8 cellular contexts compared by ENCODE assay signal in the genomic region with DNA sequence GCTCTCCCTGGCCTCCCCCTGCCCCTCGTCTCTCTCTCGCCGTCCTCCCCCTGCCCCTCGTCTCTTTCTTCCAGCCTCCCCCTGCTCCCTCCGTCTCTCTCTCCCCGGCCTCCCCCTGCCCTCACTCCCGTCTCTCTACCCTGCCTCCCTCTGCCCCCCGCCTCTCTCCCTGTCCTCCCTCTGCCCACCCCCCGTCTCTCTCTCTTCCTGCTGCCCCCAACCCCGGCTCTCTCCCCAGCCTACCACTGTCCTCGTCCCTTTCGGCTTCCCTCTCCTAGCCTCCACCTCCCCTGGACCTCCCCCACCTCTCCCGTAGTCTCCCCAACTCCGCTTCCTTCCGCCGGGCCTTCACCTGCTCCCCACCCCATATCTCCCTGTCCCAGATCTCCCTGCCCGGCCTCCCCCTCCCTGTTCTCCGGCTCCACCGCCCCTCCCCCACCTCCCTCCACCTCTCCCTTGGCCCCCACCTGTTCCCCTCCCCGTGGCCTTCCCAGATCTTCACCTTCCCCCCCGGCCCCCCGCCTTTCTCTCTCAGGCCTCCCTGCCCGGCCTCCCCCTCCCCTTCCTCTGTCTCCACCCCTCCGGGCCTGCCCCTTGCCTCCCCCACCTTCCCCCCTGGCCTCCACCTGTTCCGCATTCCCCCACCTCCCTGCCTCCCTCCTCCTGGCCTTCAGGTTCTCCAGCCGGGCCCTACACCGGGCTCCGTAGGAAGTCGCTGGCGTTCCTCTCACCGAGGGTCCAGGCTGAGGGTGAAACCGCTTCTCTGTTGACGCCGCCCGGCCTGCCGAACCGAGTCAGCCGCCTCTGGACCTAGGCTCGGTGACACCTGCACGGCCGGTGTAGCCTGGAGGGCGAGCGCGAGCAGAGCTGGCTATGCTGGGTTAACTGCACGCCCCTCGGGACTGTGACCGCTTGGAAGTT. TPM values are rescaled to one million over a fixed set of nuclear protein-coding genes. Genes with fewer than 3 reads are reported as not detected.
DNase-seq lines count a peak whose midpoint lies in the region; ATAC-seq and TF ChIP-seq lines count a peak whose summit lies in the region.

No MANE protein-coding gene starts in this region.

- no peak for TF ChIP-seq CTCF in activated B cell treated with CpG ODN at 0.5 μM for 24 hours (IDR thresholded peaks at IDR 0.05)
- no peak for TF ChIP-seq CTCF in spleen (IDR thresholded peaks at IDR 0.05 in 8 of 11, conservative IDR thresholded peaks at IDR 0.05 in 3 of 11)
- TF ChIP-seq CTCF in foreskin keratinocyte (conservative IDR thresholded peaks at IDR 0.05): no peak

- no peaks in the 10 kb centered on the region for H3K9me3 ChIP-seq in right cardiac atrium (ENCODE audit: control insufficient read depth, low read length)
- H3K9me3 ChIP-seq in spleen: no peaks in the 10 kb centered on the region

- DNase-seq in activated naive CD4-positive, alpha-beta T cell treated with anti-CD3 and anti-CD28 coated beads for 36 hours: peak; percentile 28
- DNase-seq in activated naive CD4-positive, alpha-beta T cell (lab: John Stamatoyannopoulos, UW): no peak
- no peak for DNase-seq in activated B cell treated with CpG ODN at 0.5 μM for 24 hours
- peak in 2 of 3 donors; percentile 70 to 72 for DNase-seq in right cardiac atrium
- DNase-seq in spleen: peak; percentile 87
- no peak for DNase-seq in stimulated activated CD4-positive, alpha-beta T cell treated with anti-CD3 and anti-CD28 coated beads, Interleukin-2, amount 100 ng/mL, for 24 hours
- DNase-seq in foreskin keratinocyte: no peak

- peaks cover 16% of the 10 kb centered on the region for H3K36me3 Mint-ChIP-seq in activated naive CD4-positive, alpha-beta T cell treated with anti-CD3 and anti-CD28 coated beads for 36 hours (ENCODE audit: low read depth)
- H3K36me3 Mint-ChIP-seq in activated B cell treated with CpG ODN at 0.5 μM for 24 hours (ENCODE audit: low read depth): peaks cover 25% of the 10 kb centered on the region

- H3K36me3 ChIP-seq in spleen: peaks cover 0 to 37% (median 4%) of the 10 kb centered on the region in 6 donors

- H3K27me3 ChIP-seq in right cardiac atrium (ENCODE audit: control insufficient read depth, insufficient read depth): no peaks in the 10 kb centered on the region
- H3K27me3 ChIP-seq in spleen (replicated peaks in 1 of 7): no peaks in the 10 kb centered on the region
- H3K27me3 ChIP-seq in foreskin keratinocyte: no peaks in the 10 kb centered on the region

- H3K4me1 ChIP-seq in right cardiac atrium (ENCODE audit: control insufficient read depth, insufficient read depth, low read length) (peaks cover 2% of the 10 kb centered on the region), spleen (peaks cover 25 to 86% (median 69%) of the 10 kb centered on the region in 6 donors), foreskin keratinocyte (no peaks in the 10 kb centered on the region)

- no peaks in the 10 kb centered on the region for H3K9me3 Mint-ChIP-seq in activated naive CD4-positive, alpha-beta T cell treated with anti-CD3 and anti-CD28 coated beads for 36 hours
- H3K9me3 Mint-ChIP-seq in activated B cell treated with CpG ODN at 0.5 μM for 24 hours: no peaks in the 10 kb centered on the region

- POLR2A ChIA-PET in activated B cell treated with CpG ODN at 0.5 μM for 24 hours (lab: Charles Lee): interaction anchor here (2.2 kb wide), 1 partner anchor 98 kb away, joined by 6 read pairs; the partner anchor contains the start of gene COX19

- H3K27ac Mint-ChIP-seq in activated naive CD4-positive, alpha-beta T cell treated with anti-CD3 and anti-CD28 coated beads for 36 hours: peak overlapping the region; percentile 6
- peak overlapping the region; percentile 87 for H3K27ac Mint-ChIP-seq in activated B cell treated with CpG ODN at 0.5 μM for 24 hours

- H3K27ac ChIP-seq in right cardiac atrium (ENCODE audit: low read length) (peak overlapping the region; percentile 81), spleen (peak overlapping the region in 6 of 8 donors; percentile 74 to 93 (median 90)), foreskin keratinocyte (no peak overlapping the region)

- peaks cover 40% of the 10 kb centered on the region for H3K4me1 Mint-ChIP-seq in activated naive CD4-positive, alpha-beta T cell treated with anti-CD3 and anti-CD28 coated beads for 36 hours (ENCODE audit: low read depth)
- peaks cover 35% of the 10 kb centered on the region for H3K4me1 Mint-ChIP-seq in activated B cell treated with CpG ODN at 0.5 μM for 24 hours

- 23% methylated on average over 47 of the region's 47 CpGs for WGBS in right cardiac atrium
- WGBS in spleen, 5 donors: 9 to 25% (median 16%) methylated on average over 43 to 47 of the region's 47 CpGs

- CTCF ChIA-PET in activated naive CD4-positive, alpha-beta T cell treated with anti-CD3 and anti-CD28 coated beads for 36 hours (lab: Charles Lee): no interaction called here
- CTCF ChIA-PET in activated B cell treated with CpG ODN at 0.5 μM for 24 hours (lab: Charles Lee): no interaction called here

- intact Hi-C loops in activated naive CD4-positive, alpha-beta T cell treated with anti-CD3 and anti-CD28 coated beads for 36 hours (cut with micrococcal nuclease): loop anchor here (2.0 to 5.0 kb wide), 2 partner anchors 285 to 515 kb away; partner anchors contain the start of gene ZFAND2A
- intact Hi-C loops in activated B cell treated with CpG ODN at 0.5 μM for 24 hours (cut with micrococcal nuclease): loop anchor here (2.0 to 10.0 kb wide), 5 partner anchors 33 to 353 kb away; partner anchors contain the start of genes ADAP1, DNAAF5 and PRKAR1B
- intact Hi-C loops in right cardiac atrium (cut with DNase I): loop anchor here in 3 of 4 donors (5.0 to 10.0 kb wide), 4 partner anchors 53 to 553 kb away; no protein-coding TSS in a partner anchor
- intact Hi-C loops in spleen (cut with DNase I; ENCODE audit: low total_unique reads): no loop called here

- TF ChIP-seq POLR2A in spleen (IDR thresholded peaks at IDR 0.05): no peak

- H3K4me3 Mint-ChIP-seq in activated naive CD4-positive, alpha-beta T cell treated with anti-CD3 and anti-CD28 coated beads for 36 hours: peak overlapping the region; percentile 96
- H3K4me3 Mint-ChIP-seq in activated B cell treated with CpG ODN at 0.5 μM for 24 hours: peak overlapping the region; percentile 91

- H3K27me3 Mint-ChIP-seq in activated naive CD4-positive, alpha-beta T cell treated with anti-CD3 and anti-CD28 coated beads for 36 hours (ENCODE audit: low read depth): no peaks in the 10 kb centered on the region
- H3K27me3 Mint-ChIP-seq in activated B cell treated with CpG ODN at 0.5 μM for 24 hours: no peaks in the 10 kb centered on the region

- no peak for ATAC-seq in activated B cell treated with CpG ODN at 0.5 μM for 24 hours (ENCODE audit: low read depth)
- ATAC-seq in right cardiac atrium: no peak
- ATAC-seq in HG03095 (IDR thresholded peaks at IDR 0.05; ENCODE audit: unreplicated experiment): no peak
- no peak for ATAC-seq in foreskin keratinocyte

- peak overlapping the region; percentile 87 for H3K4me3 ChIP-seq in right cardiac atrium (ENCODE audit: low read length)
- H3K4me3 ChIP-seq in spleen: peak overlapping the region; percentile 75 to 92 (median 80)

RNA-seq across cellular contexts. Expression of gene GET4, which starts 1.2 kb away (rescaled TPM):
- 10 to 100 TPM; 19.3 to 20.2 TPM for total RNA-seq in activated naive CD4-positive, alpha-beta T cell treated with anti-CD3 and anti-CD28 coated beads for 36 hours
- total RNA-seq in activated B cell treated with CpG ODN at 0.5 μM for 24 hours (40.5 and 41.4 TPM in 2 replicates), right cardiac atrium (10 to 100 TPM; 20.1 to 23.6 (median 22.2) TPM), spleen (10 to 100 TPM; 25.4 to 39.5 (median 34.4) TPM), foreskin keratinocyte (27.0 and 32.1 TPM in 2 replicates)
- polyA plus RNA-seq in right cardiac atrium (22.2 TPM), spleen (10 to 100 TPM; 40.0 to 63.0 (median 53.9) TPM), foreskin keratinocyte (40.9 TPM in 2 replicates)

RNA-seq across cellular contexts. Expression of gene SUN1, which starts 45.3 kb away (rescaled TPM):
- total RNA-seq in activated naive CD4-positive, alpha-beta T cell treated with anti-CD3 and anti-CD28 coated beads for 36 hours: 10 to 100 TPM; 67.8 to 74.4 TPM
- 101 and 119 TPM in 2 replicates for total RNA-seq in activated B cell treated with CpG ODN at 0.5 μM for 24 hours
- 100 to 1,000 TPM; 139 to 163 (median 147) TPM for total RNA-seq in right cardiac atrium
- 86.9 TPM for polyA plus RNA-seq in right cardiac atrium
- 100 to 1,000 TPM; 103 to 181 (median 154) TPM for total RNA-seq in spleen
- polyA plus RNA-seq in spleen: 10 to 100 TPM; 33.2 to 59.5 (median 54.9) TPM
- total RNA-seq in foreskin keratinocyte: 87.9 and 89.1 TPM in 2 replicates
- polyA plus RNA-seq in foreskin keratinocyte: 29.1 and 35.5 TPM in 2 replicates

Comparison
In these comparisons a context has a peak if more than half of its experiments do, and no peak if none do; other contexts are left out.
1. DNase-seq: peak in activated naive CD4-positive, alpha-beta T cell treated with anti-CD3 and anti-CD28 coated beads for 36 hours (single experiment), right cardiac atrium (2 of 3) and spleen (single experiment); none in activated naive CD4-positive, alpha-beta T cell (0 of 4), activated B cell treated with CpG ODN at 0.5 μM for 24 hours (single experiment), stimulated activated CD4-positive, alpha-beta T cell treated with anti-CD3 and anti-CD28 coated beads, Interleukin-2, amount 100 ng/mL, for 24 hours (0 of 2) and foreskin keratinocyte (0 of 2).